12 cellular contexts compared by ENCODE assay signal in the genomic region with DNA sequence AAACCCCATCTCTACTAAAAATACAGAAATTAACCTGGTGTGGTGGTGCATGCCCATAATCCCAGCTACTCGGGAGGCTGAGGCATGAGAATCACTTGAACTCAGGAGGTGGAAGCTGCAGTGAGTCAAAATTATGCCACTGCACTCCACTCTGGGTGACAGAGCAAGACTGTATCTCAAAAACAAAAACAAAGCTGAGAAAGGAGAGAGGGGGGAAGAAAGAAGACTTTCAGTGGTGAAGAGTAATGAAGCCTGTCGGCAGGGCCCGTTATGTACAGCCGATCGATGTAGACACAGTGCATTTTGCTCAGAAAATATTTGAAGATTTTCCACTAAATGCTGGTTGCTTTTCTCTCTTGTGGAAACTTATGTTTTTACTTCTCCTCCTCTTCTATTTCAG. TPM values are rescaled to one million over a fixed set of nuclear protein-coding genes. Genes with fewer than 3 reads are reported as not detected.
DNase-seq lines count a peak whose midpoint lies in the region; ATAC-seq and TF ChIP-seq lines count a peak whose summit lies in the region.
"Had no signal": no experiment of that assay in that cellular context is flagged by ENCODE, and none has a peak within 500 bp of the region (broad histone marks: within the 10 kb centered on the region; RNA-seq: fewer than 3 reads in every experiment).

No MANE protein-coding gene starts in this region.

- H3K27ac ChIP-seq in endodermal cell (ENCODE audit: low read depth, low read length): no peak overlapping the region
- H3K27ac ChIP-seq in adrenal gland: no peak overlapping the region
- H3K27ac ChIP-seq: SJSA1 had no signal

- H3K9me3 Mint-ChIP-seq in memory B cell (no peaks in the 10 kb centered on the region), endodermal cell (no peaks in the 10 kb centered on the region)

- ATAC-seq in GM18907 (IDR thresholded peaks at IDR 0.05; ENCODE audit: unreplicated experiment) (peak; percentile 83), GM21526 (IDR thresholded peaks at IDR 0.05; ENCODE audit: low FRiP score, unreplicated experiment) (peak; percentile 76), HG03039 (IDR thresholded peaks at IDR 0.05; ENCODE audit: unreplicated experiment) (peak; percentile 56), memory B cell (ENCODE audit: low read depth) (peak; percentile 86)

- H3K4me1 Mint-ChIP-seq in memory B cell: peaks cover 24% of the 10 kb centered on the region
- peaks cover 15% of the 10 kb centered on the region for H3K4me1 Mint-ChIP-seq in endodermal cell

- 90 to 93% methylated on average over 4 to 5 of the region's 5 CpGs for WGBS in endodermal cell (ENCODE audit: insufficient coverage in 1 of 2, insufficient read length in 1 of 2), 2 experiments
- WGBS in adrenal gland, 4 donors: 88 to 98% (median 92%) methylated on average over 5 of the region's 5 CpGs

- in situ Hi-C loops in ACHN (cut with HindIII; ENCODE audit: low pct_ligation_motif_present, low pct_unique_long_range_greater_than_20kb, low sequenced_read_pairs): no loop called here

- intact Hi-C loops in adrenal gland (cut with DNase I): no loop called here

- H3K4me3 ChIP-seq in endodermal cell (ENCODE audit: low read length) (no peak overlapping the region), adrenal gland (no peak overlapping the region)
- H3K4me3 ChIP-seq: SJSA1 had no signal

- H3K27ac Mint-ChIP-seq in memory B cell (no peak overlapping the region), endodermal cell (no peak overlapping the region)
- H3K27ac Mint-ChIP-seq: CD4-positive, alpha-beta memory T cell had no signal

- peaks cover 13% of the 10 kb centered on the region for H3K36me3 ChIP-seq in endodermal cell (ENCODE audit: control insufficient read depth, insufficient read depth, low read length)
- no peaks in the 10 kb centered on the region for H3K36me3 ChIP-seq in adrenal gland (replicated peaks in 1 of 2)

- H3K27me3 Mint-ChIP-seq in memory B cell (no peaks in the 10 kb centered on the region), endodermal cell (ENCODE audit: insufficient read depth) (no peaks in the 10 kb centered on the region)
- H3K27me3 Mint-ChIP-seq: CD4-positive, alpha-beta memory T cell had no signal

- no peak for TF ChIP-seq CTCF in endodermal cell (conservative IDR thresholded peaks at IDR 0.05)
- no peak for TF ChIP-seq CTCF in adrenal gland (IDR thresholded peaks at IDR 0.05)

- no peak for TF ChIP-seq POLR2A in adrenal gland (IDR thresholded peaks at IDR 0.05)

- DNase-seq in memory B cell (ENCODE audit: low spot score in 2 of 2) (no peak), NCI-H187 (lab: John Stamatoyannopoulos, UW) (no peak), endodermal cell (no peak), adrenal gland (no peak), ACHN (no peak)
- DNase-seq: activated gamma-delta T cell treated with Interleukin-2 at 50 U/mL for 16 hours; CD4-positive, alpha-beta memory T cell; dermis blood vessel endothelial cell had no signal

- H3K4me1 ChIP-seq in endodermal cell (ENCODE audit: control insufficient read depth, insufficient read depth, low read length) (peaks cover 3% of the 10 kb centered on the region), adrenal gland (replicated peaks in 1 of 2) (peaks cover 58 to 65% of the 10 kb centered on the region in 2 donors)

- H3K27me3 ChIP-seq in endodermal cell (ENCODE audit: control insufficient read depth, insufficient read depth, low read length, poor library complexity, severe bottlenecking) (no peaks in the 10 kb centered on the region), adrenal gland (no peaks in the 10 kb centered on the region)
- H3K27me3 ChIP-seq: SJSA1 had no signal

- no peaks in the 10 kb centered on the region for H3K9me3 ChIP-seq in endodermal cell (ENCODE audit: control insufficient read depth, low read length)
- no peaks in the 10 kb centered on the region for H3K9me3 ChIP-seq in adrenal gland (replicated peaks in 1 of 3)
- H3K9me3 ChIP-seq: SJSA1 had no signal

- no peak overlapping the region for H3K9ac ChIP-seq in endodermal cell (ENCODE audit: extremely low read depth, low read length, poor library complexity, severe bottlenecking)

- H3K4me3 Mint-ChIP-seq in memory B cell: no peak overlapping the region
- no peak overlapping the region for H3K4me3 Mint-ChIP-seq in endodermal cell
- H3K4me3 Mint-ChIP-seq: CD4-positive, alpha-beta memory T cell had no signal

- peaks cover 2% of the 10 kb centered on the region for H3K36me3 Mint-ChIP-seq in memory B cell
- peaks cover 5% of the 10 kb centered on the region for H3K36me3 Mint-ChIP-seq in endodermal cell (ENCODE audit: low read depth)

RNA-seq across cellular contexts. Expression of a gene that starts 13.8 kb away (rescaled TPM):
- 10 to 100 TPM; 47.3 to 47.5 TPM for total RNA-seq in endodermal cell
- polyA plus RNA-seq in endodermal cell (2013, experiment 1 of 2): 39.5 TPM
- 32.1 TPM for polyA plus RNA-seq in endodermal cell (2013, experiment 2 of 2)
- total RNA-seq in adrenal gland: 100 to 1,000 TPM in 1 of 8 donors, 10 to 100 TPM in 7; 24.6 to 103 (median 53.2) TPM
- 100 to 1,000 TPM in 1 of 3 donors, 10 to 100 TPM in 2; 27.0 to 162 (median 33.9) TPM for polyA plus RNA-seq in adrenal gland
